In the genomic region with DNA sequence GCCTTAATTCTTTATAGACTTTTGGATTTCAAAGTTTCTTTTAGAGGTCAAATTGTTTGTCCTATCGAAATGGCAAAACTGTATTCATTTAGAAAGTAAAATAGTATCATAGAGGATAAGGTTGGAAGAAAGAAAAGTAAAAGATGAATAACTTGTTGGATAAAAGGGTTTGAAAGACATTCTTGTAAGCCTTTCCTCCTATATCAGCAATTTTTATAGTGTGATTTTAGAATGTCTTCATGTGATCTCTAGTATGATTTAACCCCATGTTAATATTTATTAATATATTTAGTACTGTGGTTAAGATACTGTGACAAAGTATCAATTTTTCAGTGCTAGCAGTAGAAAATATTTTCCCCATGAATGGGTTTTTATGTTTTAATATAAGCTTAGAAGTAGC, we compare ENCODE assay signal across 9 cellular contexts. TPM values are rescaled to one million over a fixed set of nuclear protein-coding genes. Genes with fewer than 3 reads are reported as not detected.
DNase-seq lines count a peak whose midpoint lies in the region; ATAC-seq, FAIRE-seq and TF ChIP-seq lines count a peak whose summit lies in the region.
"Had no signal": no experiment of that assay in that cellular context is flagged by ENCODE, and none has a peak within 500 bp of the region (broad histone marks: within the 10 kb centered on the region; RNA-seq: fewer than 3 reads in every experiment).

No MANE protein-coding gene starts in this region.

- FAIRE-seq in keratinocyte (lab: Jason Lieb, UNC) = no peak

- TF ChIP-seq EP300 in tibial nerve (IDR thresholded peaks at IDR 0.05) = no peak

- no peak for TF ChIP-seq POLR2A in tibial nerve (IDR thresholded peaks at IDR 0.05)

- no peaks in the 10 kb centered on the region for H3K9me1 ChIP-seq in keratinocyte (ENCODE audit: control insufficient read depth, extremely low read depth, insufficient read depth, low read length)

- H3K27me3 Mint-ChIP-seq in activated naive CD4-positive, alpha-beta T cell treated with anti-CD3 and anti-CD28 coated beads for 36 hours (ENCODE audit: low read depth) = no peaks in the 10 kb centered on the region
- H3K27me3 Mint-ChIP-seq in activated T-helper 17 cell treated with anti-CD3 and anti-CD28 coated beads, Interleukin-2, amount 50 U/mL, for 72 hours = no peaks in the 10 kb centered on the region

- TF ChIP-seq CTCF in keratinocyte (optimal IDR thresholded peaks at IDR 0.05 in 1 of 3, IDR thresholded peaks at IDR 0.05 in 1 of 3, conservative IDR thresholded peaks at IDR 0.05 in 1 of 3; ENCODE audit: extremely low read depth in 1 of 3, insufficient read depth in 2 of 3, low read length in 3 of 3) = no peak
- no peak for TF ChIP-seq CTCF in tibial nerve (IDR thresholded peaks at IDR 0.05)

- H3K9me3 Mint-ChIP-seq in activated naive CD4-positive, alpha-beta T cell treated with anti-CD3 and anti-CD28 coated beads for 36 hours = peaks cover 1% of the 10 kb centered on the region
- H3K9me3 Mint-ChIP-seq in activated T-helper 17 cell treated with anti-CD3 and anti-CD28 coated beads, Interleukin-2, amount 50 U/mL, for 72 hours = no peaks in the 10 kb centered on the region

- peak overlapping the region; percentile 77 to 97 (median 96) for H3K4me3 ChIP-seq in keratinocyte (ENCODE audit: control insufficient read depth in 2 of 3, extremely low read depth in 1 of 3, insufficient read depth in 2 of 3, low read depth in 1 of 3, low read length in 3 of 3)
- H3K4me3 ChIP-seq in tibial nerve = no peak overlapping the region

- H3K4me1 ChIP-seq in keratinocyte (ENCODE audit: control insufficient read depth, extremely low read depth, insufficient read depth, low read length) (peaks cover 18% of the 10 kb centered on the region), tibial nerve (peaks cover 0 to 50% (median 40%) of the 10 kb centered on the region in 4 donors)

- ATAC-seq in activated T-helper 17 cell treated with anti-CD3 and anti-CD28 coated beads, Interleukin-2, amount 50 U/mL, for 72 hours (replicated peaks) = no peak
- no peak for ATAC-seq in HG03196 (IDR thresholded peaks at IDR 0.05; ENCODE audit: unreplicated experiment)

- H2AFZ ChIP-seq in keratinocyte (ENCODE audit: control insufficient read depth, low read length) = no peak overlapping the region

- peak overlapping the region; percentile 100 for H3K4me3 Mint-ChIP-seq in activated naive CD4-positive, alpha-beta T cell treated with anti-CD3 and anti-CD28 coated beads for 36 hours
- H3K4me3 Mint-ChIP-seq in activated T-helper 17 cell treated with anti-CD3 and anti-CD28 coated beads, Interleukin-2, amount 50 U/mL, for 72 hours = peak overlapping the region; percentile 91

- intact Hi-C loops in activated naive CD4-positive, alpha-beta T cell treated with anti-CD3 and anti-CD28 coated beads for 36 hours (cut with micrococcal nuclease) = loop anchor here (5.0 to 10.0 kb wide), 2 partner anchors 927 to 1950 kb away; no protein-coding TSS in a partner anchor

- H3K27ac Mint-ChIP-seq in activated naive CD4-positive, alpha-beta T cell treated with anti-CD3 and anti-CD28 coated beads for 36 hours = peak overlapping the region; percentile 100
- peak overlapping the region; percentile 100 for H3K27ac Mint-ChIP-seq in activated T-helper 17 cell treated with anti-CD3 and anti-CD28 coated beads, Interleukin-2, amount 50 U/mL, for 72 hours

- DNase-seq in activated naive CD4-positive, alpha-beta T cell treated with anti-CD3 and anti-CD28 coated beads for 36 hours = no peak
- DNase-seq in activated naive CD4-positive, alpha-beta T cell (lab: John Stamatoyannopoulos, UW) = no peak
- no peak for DNase-seq in keratinocyte (ENCODE audit: low read depth, low spot score)
- DNase-seq in tibial nerve (ENCODE audit: low spot score in 2 of 2) = no peak
- DNase-seq in stimulated activated CD4-positive, alpha-beta T cell treated with anti-CD3 and anti-CD28 coated beads, Interleukin-2, amount 100 ng/mL, for 48 hours = no peak
- no peak for DNase-seq in dedifferentiated amniotic fluid mesenchymal stem cell (ENCODE audit: extremely low spot score)
- DNase-seq: C1 segment of cervical spinal cord had no signal

- H3K79me2 ChIP-seq in keratinocyte (ENCODE audit: control insufficient read depth, insufficient read depth, low read length) = peaks cover 63% of the 10 kb centered on the region

- dilution Hi-C loops in keratinocyte (cut with MboI; ENCODE audit: extremely low pct_ligation_motif_present, low sequenced_read_pairs) = no loop called here

- H3K27ac ChIP-seq in keratinocyte (ENCODE audit: control insufficient read depth, insufficient read depth, low read length) (peak overlapping the region; percentile 72), tibial nerve (peak overlapping the region in 3 of 4 donors; percentile 8 to 47 (median 8))

- no peaks in the 10 kb centered on the region for H3K27me3 ChIP-seq in keratinocyte (ENCODE audit: control insufficient read depth, extremely low read depth, insufficient read depth, low read length)
- no peaks in the 10 kb centered on the region for H3K27me3 ChIP-seq in tibial nerve

- peaks cover 54% of the 10 kb centered on the region for H3K36me3 Mint-ChIP-seq in activated naive CD4-positive, alpha-beta T cell treated with anti-CD3 and anti-CD28 coated beads for 36 hours (ENCODE audit: low read depth)
- peaks cover 83% of the 10 kb centered on the region for H3K36me3 Mint-ChIP-seq in activated T-helper 17 cell treated with anti-CD3 and anti-CD28 coated beads, Interleukin-2, amount 50 U/mL, for 72 hours (ENCODE audit: low read depth)

- WGBS in tibial nerve, 2 donors = 23 to 33% methylated on average over 1 of the region's 1 CpG

- H3K9ac ChIP-seq in keratinocyte (ENCODE audit: control insufficient read depth, extremely low read depth, insufficient read depth, low read length) = peak overlapping the region; percentile 91

- CTCF ChIA-PET in activated naive CD4-positive, alpha-beta T cell treated with anti-CD3 and anti-CD28 coated beads for 36 hours (lab: Charles Lee) = interaction anchor here (0.7 to 1.0 kb wide), 2 partner anchors 103 to 141 kb away, joined by 3 to 6 read pairs; no protein-coding TSS in a partner anchor

- peaks cover 32% of the 10 kb centered on the region for H3K4me1 Mint-ChIP-seq in activated naive CD4-positive, alpha-beta T cell treated with anti-CD3 and anti-CD28 coated beads for 36 hours (ENCODE audit: low read depth)
- H3K4me1 Mint-ChIP-seq in activated T-helper 17 cell treated with anti-CD3 and anti-CD28 coated beads, Interleukin-2, amount 50 U/mL, for 72 hours = peaks cover 22% of the 10 kb centered on the region

- no peaks in the 10 kb centered on the region for H3K9me3 ChIP-seq in keratinocyte (ENCODE audit: control insufficient read depth, low read depth, low read length)
- H3K9me3 ChIP-seq in tibial nerve = no peaks in the 10 kb centered on the region

- H3K4me2 ChIP-seq in keratinocyte (ENCODE audit: control insufficient read depth, extremely low read depth, insufficient read depth, low read depth, low read length) = peak overlapping the region; percentile 73

- no peaks in the 10 kb centered on the region for H4K20me1 ChIP-seq in keratinocyte (ENCODE audit: control insufficient read depth, extremely low read depth, insufficient read depth, low read length)

- H3K36me3 ChIP-seq in keratinocyte (ENCODE audit: control insufficient read depth in 2 of 2, extremely low read depth in 1 of 2, insufficient read depth in 2 of 2, low read length in 2 of 2) = peaks cover 3 to 18% of the 10 kb centered on the region in 2 experiments
- H3K36me3 ChIP-seq in tibial nerve = peaks cover 0 to 13% (median 0%) of the 10 kb centered on the region in 3 donors

RNA-seq across cellular contexts. Expression of gene ARF6, which starts 4.5 kb away (rescaled TPM):
- total RNA-seq in activated naive CD4-positive, alpha-beta T cell treated with anti-CD3 and anti-CD28 coated beads for 36 hours = 100 to 1,000 TPM; 128 to 129 TPM
- total RNA-seq in activated T-helper 17 cell treated with anti-CD3 and anti-CD28 coated beads, Interleukin-2, amount 50 U/mL, for 72 hours = 100 to 1,000 TPM; 161 to 163 TPM
- 33.1 to 65.0 TPM (median 53.4 TPM) in 3 replicates for polyA plus RNA-seq in keratinocyte
- 98.0 TPM for polyA plus RNA-seq in keratinocyte (2011; ENCODE audit: low read depth)
- polyA plus RNA-seq in keratinocyte (2011; cell fraction: cytosol; rRNA removed) = 42.6 and 47.5 TPM in 2 replicates
- polyA plus RNA-seq in keratinocyte (2011; cell fraction: nucleus; rRNA removed) = 32.9 and 33.8 TPM in 2 replicates
- polyA plus RNA-seq in keratinocyte (2012; ENCODE audit: low replicate concordance) = 76.5 and 84.7 TPM in 2 replicates
- 41.0 to 92.7 TPM (median 49.6 TPM) in 3 replicates for polyA minus RNA-seq in keratinocyte
- polyA minus RNA-seq in keratinocyte (2011; cell fraction: cytosol; rRNA and poly(A)+ RNA removed) = 44.9 TPM
- 16.6 and 25.8 TPM in 2 replicates for polyA minus RNA-seq in keratinocyte (2011; cell fraction: nucleus; rRNA and poly(A)+ RNA removed)
- 10 to 100 TPM; 34.7 to 42.0 (median 35.7) TPM for total RNA-seq in tibial nerve

RNA-seq across cellular contexts. Expression of gene NEMF, which starts 44.8 kb away (rescaled TPM):
- 10 to 100 TPM; 45.5 to 47.0 TPM for total RNA-seq in activated naive CD4-positive, alpha-beta T cell treated with anti-CD3 and anti-CD28 coated beads for 36 hours
- 10 to 100 TPM; 79.9 to 86.6 TPM for total RNA-seq in activated T-helper 17 cell treated with anti-CD3 and anti-CD28 coated beads, Interleukin-2, amount 50 U/mL, for 72 hours
- 25.7 to 55.1 TPM (median 35.8 TPM) in 3 replicates for polyA plus RNA-seq in keratinocyte
- 138 TPM for polyA plus RNA-seq in keratinocyte (2011; ENCODE audit: low read depth)
- polyA plus RNA-seq in keratinocyte (2011; cell fraction: cytosol; rRNA removed) = 17.6 and 29.0 TPM in 2 replicates
- polyA plus RNA-seq in keratinocyte (2011; cell fraction: nucleus; rRNA removed) = 62.6 and 76.4 TPM in 2 replicates
- 28.4 and 40.4 TPM in 2 replicates for polyA plus RNA-seq in keratinocyte (2012; ENCODE audit: low replicate concordance)
- 12.7 to 89.0 TPM (median 74.1 TPM) in 3 replicates for polyA minus RNA-seq in keratinocyte
- 23.8 TPM for polyA minus RNA-seq in keratinocyte (2011; cell fraction: cytosol; rRNA and poly(A)+ RNA removed)
- polyA minus RNA-seq in keratinocyte (2011; cell fraction: nucleus; rRNA and poly(A)+ RNA removed) = 70.6 and 125 TPM in 2 replicates
- 100 to 1,000 TPM; 100 to 215 (median 138) TPM for total RNA-seq in tibial nerve

Comparison
In these comparisons a context has a peak if more than half of its experiments do, and no peak if none do; other contexts are left out.
1. H3K4me3 ChIP-seq: peak in keratinocyte (3 of 3); none in tibial nerve (0 of 4).